In genomic region chr14:73758392-73759182, GRCh38 we compare ENCODE assay signal across 8 cellular contexts.
DNase-seq lines count a peak whose midpoint lies in the region; ATAC-seq and TF ChIP-seq lines count a peak whose summit lies in the region.

No MANE protein-coding gene starts in this region.

- no peaks in the 10 kb centered on the region for H3K36me3 ChIP-seq in ACC112 (ENCODE audit: insufficient read depth, low read length)

- ATAC-seq in GM18858 (IDR thresholded peaks at IDR 0.05; ENCODE audit: unreplicated experiment), result no peak

- H2AFZ ChIP-seq in ACC112 (ENCODE audit: low read length, unreplicated experiment), result no peak overlapping the region

- peak; percentile 63 for TF ChIP-seq POLR2A in GM19099 (IDR thresholded peaks at IDR 0.05; ENCODE audit: extremely low read depth, insufficient read length, low read depth)

- peaks cover 79% of the 10 kb centered on the region for H3K79me2 ChIP-seq in ACC112 (ENCODE audit: control insufficient read depth, insufficient read depth, low read length, unreplicated experiment)

- H3K27ac ChIP-seq in ACC112 (ENCODE audit: low read depth, low read length), result peak overlapping the region; percentile 63

- DNase-seq in NCI-H226 (peak; percentile 78), left kidney (ENCODE audit: low read depth, low spot score) (peak; percentile 92)
- peak; percentile 51 for DNase-seq in activated CD4-positive, CD25-positive, alpha-beta regulatory T cell treated with anti-CD3 and anti-CD28 coated beads, Interleukin-2, amount 50 U/mL, for 16 hours (ENCODE audit: low read depth, low spot score)
- peak; percentile 73 for DNase-seq in central memory CD4-positive, alpha-beta T cell
- peak; percentile 72 for DNase-seq in stimulated activated CD4-positive, alpha-beta T cell treated with anti-CD3 and anti-CD28 coated beads, Interleukin-4, amount 100 ng/mL, for 1 hour

- no peaks in the 10 kb centered on the region for H3K27me3 ChIP-seq in ACC112 (ENCODE audit: insufficient read depth, low read length)

- peak overlapping the region; percentile 87 for H3K4me3 ChIP-seq in ACC112 (ENCODE audit: low read depth, low read length)

- H3K4me1 ChIP-seq in ACC112 (ENCODE audit: control insufficient read depth, insufficient read depth, low read length, unreplicated experiment), result peaks cover 62% of the 10 kb centered on the region
